Comparison of ENCODE assay signal across 17 cellular contexts in genomic region chr2:102290594-102290993, GRCh38. TPM values are rescaled to one million over a fixed set of nuclear protein-coding genes. Genes with fewer than 3 reads are reported as not detected.
DNase-seq lines count a peak whose midpoint lies in the region; ATAC-seq and FAIRE-seq lines count a peak whose summit lies in the region.
"Had no signal": no experiment of that assay in that cellular context is flagged by ENCODE, and none has a peak within 500 bp of the region (broad histone marks: within the 10 kb centered on the region; RNA-seq: fewer than 3 reads in every experiment).

No MANE protein-coding gene starts in this region.

- no peaks in the 10 kb centered on the region for H3K27me3 Mint-ChIP-seq in T-helper 1 cell treated with Interleukin-12 subunit alpha and Interleukin-12 subunit beta and Interleukin-4 antibody, amounts not matched to agents 30 μg/mL and 1 μg/mL, for 36 hours (ENCODE audit: low read depth)

- H3K4me3 ChIP-seq in small intestine (ENCODE audit: low read depth in 1 of 2, low read length in 2 of 2): no peak overlapping the region
- H3K4me3 ChIP-seq: BLaER1, GM12878, GM23338 had no signal

- DNase-seq in T-helper 1 cell (no peak), RCC 7860 (ENCODE audit: low spot score) (no peak), small intestine (no peak), head of caudate nucleus (no peak), activated T-cell treated with anti-CD3 and anti-CD28 coated beads for 4 hours (no peak)
- DNase-seq: AML-193; Caco-2; CD8-positive, alpha-beta memory T cell; H7 had no signal

- ATAC-seq in HG03175 (IDR thresholded peaks at IDR 0.05; ENCODE audit: unreplicated experiment): no peak
- ATAC-seq: GM12878, GM23338 had no signal

- intact Hi-C loops in head of caudate nucleus (cut with DNase I): no loop called here

- FAIRE-seq in RCC 7860 (lab: Jason Lieb, UNC): peak; percentile 74
- FAIRE-seq in endometrium (lab: Jason Lieb, UNC): peak; percentile 64
- FAIRE-seq in small intestine (lab: Jason Lieb, UNC): peak; percentile 91
- FAIRE-seq: GM12878, GM18507 had no signal

- no peaks in the 10 kb centered on the region for H3K36me3 ChIP-seq in small intestine (ENCODE audit: control insufficient read depth in 2 of 2, insufficient read depth in 2 of 2, low read length in 2 of 2)
- H3K36me3 ChIP-seq: BLaER1 had no signal

- peaks cover 18% of the 10 kb centered on the region for H3K36me3 Mint-ChIP-seq in T-helper 1 cell treated with Interleukin-12 subunit alpha and Interleukin-12 subunit beta and Interleukin-4 antibody, amounts not matched to agents 30 μg/mL and 1 μg/mL, for 36 hours (ENCODE audit: low read depth)
- H3K36me3 Mint-ChIP-seq: CD8-positive, alpha-beta memory T cell had no signal

- H3K9me3 ChIP-seq in small intestine (ENCODE audit: control insufficient read depth, low read depth): no peaks in the 10 kb centered on the region
- H3K9me3 ChIP-seq: BLaER1, Caco-2 had no signal

- no peaks in the 10 kb centered on the region for H3K27me3 ChIP-seq in small intestine (ENCODE audit: control insufficient read depth in 2 of 2, insufficient read depth in 2 of 2, low read length in 2 of 2)
- H3K27me3 ChIP-seq: BLaER1 had no signal

- no peak overlapping the region for H3K27ac Mint-ChIP-seq in T-helper 1 cell treated with Interleukin-12 subunit alpha and Interleukin-12 subunit beta and Interleukin-4 antibody, amounts not matched to agents 30 μg/mL and 1 μg/mL, for 36 hours
- H3K27ac Mint-ChIP-seq: GM23338 had no signal

- no peaks in the 10 kb centered on the region for H3K9me3 Mint-ChIP-seq in T-helper 1 cell treated with Interleukin-12 subunit alpha and Interleukin-12 subunit beta and Interleukin-4 antibody, amounts not matched to agents 30 μg/mL and 1 μg/mL, for 36 hours
- H3K9me3 Mint-ChIP-seq: CD8-positive, alpha-beta memory T cell; GM23338 had no signal

- no peaks in the 10 kb centered on the region for H3K4me1 ChIP-seq in small intestine (ENCODE audit: control insufficient read depth in 2 of 2, insufficient read depth in 1 of 2, low read depth in 1 of 2, low read length in 1 of 2)
- H3K4me1 ChIP-seq: Caco-2 had no signal

- no peak overlapping the region for H3K27ac ChIP-seq in small intestine (ENCODE audit: low read depth in 1 of 2, low read length in 1 of 2)
- H3K27ac ChIP-seq: 22Rv1, BLaER1 had no signal

- peak overlapping the region; percentile 3 for H3K4me3 Mint-ChIP-seq in T-helper 1 cell treated with Interleukin-12 subunit alpha and Interleukin-12 subunit beta and Interleukin-4 antibody, amounts not matched to agents 30 μg/mL and 1 μg/mL, for 36 hours
- H3K4me3 Mint-ChIP-seq: GM23338 had no signal

- H3K4me1 Mint-ChIP-seq in T-helper 1 cell treated with Interleukin-12 subunit alpha and Interleukin-12 subunit beta and Interleukin-4 antibody, amounts not matched to agents 30 μg/mL and 1 μg/mL, for 36 hours (ENCODE audit: low read depth): peaks cover 47% of the 10 kb centered on the region
- H3K4me1 Mint-ChIP-seq: GM23338 had no signal

RNA-seq across cellular contexts. Expression of gene IL1RL1, which starts 20.8 kb away (rescaled TPM):
- 10 to 100 TPM in 1 of 3 donors, 1 to 10 TPM in 2; 1.4 to 14.6 (median 3.4) TPM for polyA plus RNA-seq in small intestine
- polyA plus RNA-seq: GM23338 had no signal
